ENCODE assay signal across 9 cellular contexts in the genomic region with DNA sequence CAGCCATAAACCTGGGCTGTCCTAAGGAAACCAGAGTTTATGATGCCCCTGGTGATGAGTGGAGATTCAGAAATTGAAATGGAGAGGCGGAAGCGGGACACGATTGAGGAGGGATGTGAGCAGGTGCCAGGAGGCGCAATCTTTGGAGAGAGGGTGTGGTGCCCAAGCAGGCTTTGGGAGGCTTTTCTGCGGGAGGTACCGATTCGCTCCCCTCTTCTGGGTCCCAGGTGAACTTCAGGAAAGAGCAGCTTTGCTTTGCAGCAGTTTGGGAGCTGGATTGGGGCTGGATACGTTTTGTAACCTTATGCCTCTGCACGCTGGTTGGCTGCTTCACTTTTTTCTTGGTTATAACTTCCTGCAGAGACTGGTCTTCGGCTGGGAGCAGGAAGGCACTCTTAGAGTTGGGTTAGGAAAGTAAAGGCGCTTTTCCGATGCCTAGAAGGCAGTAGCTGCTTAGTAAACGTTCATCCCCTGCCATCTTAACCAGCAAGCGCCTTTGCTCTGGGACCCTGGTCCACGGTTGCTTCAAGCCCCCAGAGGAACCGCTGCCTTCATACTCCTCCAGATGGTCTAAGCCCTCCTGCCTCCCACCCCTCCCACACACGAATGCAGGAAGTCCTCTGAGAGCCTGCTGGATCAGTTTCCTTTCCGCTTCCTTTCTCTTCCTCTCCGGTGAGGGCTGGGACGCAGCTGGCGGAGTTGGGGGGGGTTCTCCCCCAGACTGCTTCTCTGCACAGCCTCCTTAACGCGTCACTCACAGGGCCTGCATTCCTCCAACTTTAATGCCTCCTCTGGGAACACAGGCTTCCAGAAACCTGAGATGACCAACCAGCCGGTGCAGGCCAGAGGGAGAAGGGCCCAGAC. TPM values are rescaled to one million over a fixed set of nuclear protein-coding genes. Genes with fewer than 3 reads are reported as not detected.
DNase-seq lines count a peak whose midpoint lies in the region; ATAC-seq and TF ChIP-seq lines count a peak whose summit lies in the region.
"Had no signal": no experiment of that assay in that cellular context is flagged by ENCODE, and none has a peak within 500 bp of the region (broad histone marks: within the 10 kb centered on the region; RNA-seq: fewer than 3 reads in every experiment).

No MANE protein-coding gene starts in this region.

- WGBS in heart right ventricle, 2 donors: 23 to 27% methylated on average over 24 of the region's 24 CpGs

- H3K36me3 ChIP-seq in NT2/D1 (ENCODE audit: insufficient read depth, insufficient read length, low read length) (no peaks in the 10 kb centered on the region), heart right ventricle (no peaks in the 10 kb centered on the region), rectal smooth muscle tissue (ENCODE audit: control insufficient read depth, insufficient read depth, low read length) (no peaks in the 10 kb centered on the region)

- no peaks in the 10 kb centered on the region for H3K27me3 ChIP-seq in NT2/D1 (ENCODE audit: insufficient read depth, insufficient read length)
- peaks cover 0 to 17% (median 0%) of the 10 kb centered on the region in 7 donors for H3K27me3 ChIP-seq in heart right ventricle
- H3K27me3 ChIP-seq in rectal smooth muscle tissue (ENCODE audit: control insufficient read depth, insufficient read depth, low read length): no peaks in the 10 kb centered on the region

- H3K4me3 ChIP-seq in NT2/D1 (ENCODE audit: insufficient read length, low read depth) (no peak overlapping the region), heart right ventricle (peak overlapping the region in 7 of 10 donors; percentile 14 to 42 (median 40)), rectal smooth muscle tissue (ENCODE audit: low read length) (peak overlapping the region; percentile 57)

- peak; percentile 34 for DNase-seq in ELR (ENCODE audit: low read depth)
- no peak for DNase-seq in NT2/D1 (ENCODE audit: low read depth, low spot score)
- peak in 1 of 2 donors; percentile 55 for DNase-seq in heart right ventricle
- DNase-seq in NK-92 treated with Interleukin-12 subunit alpha and Interleukin-12 subunit beta, amount 100 ng/mL, for 24 hours (lab: John Stamatoyannopoulos, UW): no peak
- DNase-seq in H4 (ENCODE audit: low spot score): no peak
- DNase-seq: activated CD4-positive, alpha-beta T cell treated with anti-CD3 and anti-CD28 coated beads, Interleukin-2, amount 50 U/mL, for 48 hours had no signal

- H3K9ac ChIP-seq in NT2/D1 (ENCODE audit: insufficient read length, low read depth) (peak overlapping the region; percentile 61), rectal smooth muscle tissue (ENCODE audit: low read length) (no peak overlapping the region)

- TF ChIP-seq CTCF in heart right ventricle (IDR thresholded peaks at IDR 0.05): no peak

- H3K9me3 ChIP-seq in NT2/D1 (ENCODE audit: insufficient read depth, low read length): no peaks in the 10 kb centered on the region
- H3K9me3 ChIP-seq in heart right ventricle: no peaks in the 10 kb centered on the region

- intact Hi-C loops in heart right ventricle (cut with DNase I): no loop called here

- H3K27ac ChIP-seq in heart right ventricle: peak overlapping the region in 7 of 10 donors; percentile 42 to 75 (median 51)
- H3K27ac ChIP-seq in rectal smooth muscle tissue (ENCODE audit: low read depth, low read length): peak overlapping the region; percentile 15

- H3K4me1 ChIP-seq in NT2/D1 (ENCODE audit: insufficient read depth, insufficient read length): peaks cover 9% of the 10 kb centered on the region
- peaks cover 0 to 39% (median 17%) of the 10 kb centered on the region in 9 donors for H3K4me1 ChIP-seq in heart right ventricle
- no peaks in the 10 kb centered on the region for H3K4me1 ChIP-seq in rectal smooth muscle tissue (ENCODE audit: control insufficient read depth, insufficient read depth, low read length)

- ATAC-seq in heart right ventricle (peak; percentile 61 to 87 (median 77)), HG02623 (IDR thresholded peaks at IDR 0.05; ENCODE audit: unreplicated experiment) (no peak), GM21423 (IDR thresholded peaks at IDR 0.05; ENCODE audit: unreplicated experiment) (no peak)

RNA-seq across cellular contexts. Expression of a gene that starts 15.2 kb away (rescaled TPM):
- total RNA-seq in heart right ventricle: 10 to 100 TPM in 4 of 10 donors, 1 to 10 TPM in 6; 4.6 to 22.4 (median 7.9) TPM
- 1 to 10 TPM; 1.9 to 2.1 TPM for polyA plus RNA-seq in heart right ventricle
- total RNA-seq in H4 (2014; rRNA removed; shearing (Covaris generic)): 40.2 and 43.7 TPM in 2 replicates

Comparison
In these comparisons a context has a peak if more than half of its experiments do, and no peak if none do; other contexts are left out.
1. ATAC-seq: peak in heart right ventricle (8 of 8); none in HG02623 (single experiment) and GM21423 (single experiment).